In genomic region chr11:43984519-43985385, GRCh38 we compare ENCODE assay signal across 16 cellular contexts. TPM values are rescaled to one million over a fixed set of nuclear protein-coding genes. Genes with fewer than 3 reads are reported as not detected.
A peak's percentile ranks its signal among the peaks of the same experiment; 100 is the strongest.
DNase-seq lines count a peak whose midpoint lies in the region; ATAC-seq, FAIRE-seq and TF ChIP-seq lines count a peak whose summit lies in the region.
"Had no signal": no experiment of that assay in that cellular context is flagged by ENCODE, and none has a peak within 500 bp of the region (broad histone marks: within the 10 kb centered on the region; RNA-seq: fewer than 3 reads in every experiment).

No MANE protein-coding gene starts in this region.

- ATAC-seq in HG03565 (IDR thresholded peaks at IDR 0.05; ENCODE audit: unreplicated experiment) (no peak), HG03457 (IDR thresholded peaks at IDR 0.05; ENCODE audit: unreplicated experiment) (no peak), HG03039 (IDR thresholded peaks at IDR 0.05; ENCODE audit: unreplicated experiment) (no peak)

- peaks cover 9% of the 10 kb centered on the region for H3K27me3 ChIP-seq in A673 (replicated peaks; ENCODE audit: insufficient read depth, low read depth, low read length, poor library complexity)

- H3K9me3 ChIP-seq in A673 (ENCODE audit: low read depth, low read length, poor library complexity, severe bottlenecking), result no peaks in the 10 kb centered on the region

- H3K27ac ChIP-seq in A673 (ENCODE audit: low read depth, low read length, poor library complexity, severe bottlenecking), result no peak overlapping the region

- intact Hi-C loops in A673 (cut with micrococcal nuclease; ENCODE audit: unreplicated experiment), result no loop called here

- H3K4me3 ChIP-seq in A673 (ENCODE audit: low read depth, low read length, poor library complexity, severe bottlenecking), result no peak overlapping the region

- peak; percentile 47 for FAIRE-seq in GM19239 (lab: Jason Lieb, UNC)
- FAIRE-seq: GM18507 had no signal

- POLR2A ChIA-PET in A673 (lab: Charles Lee; ENCODE audit: low non-redundant PET), result no interaction called here

- H3K4me1 ChIP-seq in A673 (ENCODE audit: insufficient read depth, low read length, poor library complexity, severe bottlenecking), result no peaks in the 10 kb centered on the region

- DNase-seq in GM19239 (ENCODE audit: insufficient read length, low spot score) (no peak), NCI-H2227 treated with DMSO at 0.1 percent for 48 hours (lab: John Stamatoyannopoulos, UW) (peak; percentile 80), kidney glomerular epithelial cell (lab: John Stamatoyannopoulos, UW) (peak; percentile 79), retina (peak; percentile 9), A673 (ENCODE audit: low spot score) (no peak)
- DNase-seq: activated CD4-positive, alpha-beta T cell treated with anti-CD3 and anti-CD28 coated beads, Interleukin-2, amount 50 U/mL, for 4 hours; activated gamma-delta T cell; HCEC 1CT; NCI-H187; stimulated activated CD4-positive, alpha-beta T cell treated with anti-CD3 and anti-CD28 coated beads, Interleukin-4, amount 100 ng/mL, for 4 hours; T-helper 2 cell had no signal

- H3K36me3 ChIP-seq in A673 (ENCODE audit: insufficient read depth, low read length, poor library complexity, severe bottlenecking), result no peaks in the 10 kb centered on the region

- CTCF ChIA-PET in A673 (lab: Charles Lee), result no interaction called here

- no TSS peak for BruUV-seq in A673 (replicated peaks; lab: Mats Ljungman, UMichigan)

- no peak for TF ChIP-seq CTCF in A673 (conservative IDR thresholded peaks at IDR 0.05; ENCODE audit: low read depth, low read length)

RNA-seq across cellular contexts. Expression of gene C11orf96, which starts 42.3 kb away (rescaled TPM):
- total RNA-seq in A673 (2021), result 1.1 and 1.5 TPM in 2 replicates
- total RNA-seq: G401 had no signal

Comparison
In these comparisons a context has a peak if more than half of its experiments do, and no peak if none do; other contexts are left out.
1. DNase-seq: peak in NCI-H2227 treated with DMSO at 0.1 percent for 48 hours (single experiment), kidney glomerular epithelial cell (single experiment) and retina (single experiment); none in GM19239 (single experiment) and A673 (single experiment).